In genomic region chr10:22042557-22043326, GRCh38 we compare ENCODE assay signal across 14 cellular contexts. TPM values are rescaled to one million over a fixed set of nuclear protein-coding genes. Genes with fewer than 3 reads are reported as not detected.
DNase-seq lines count a peak whose midpoint lies in the region; TF ChIP-seq lines count a peak whose summit lies in the region.
"Had no signal": no experiment of that assay in that cellular context is flagged by ENCODE, and none has a peak within 500 bp of the region (broad histone marks: within the 10 kb centered on the region; RNA-seq: fewer than 3 reads in every experiment).

No MANE protein-coding gene starts in this region.

- H3K27me3 ChIP-seq in cardiac muscle cell (no peaks in the 10 kb centered on the region), iPS-18a (ENCODE audit: control insufficient read depth, insufficient read depth, low read length) (no peaks in the 10 kb centered on the region)

- no peaks in the 10 kb centered on the region for H3K27me3 Mint-ChIP-seq in mesothelial cell of epicardium (ENCODE audit: low read depth)

- peaks cover 16% of the 10 kb centered on the region for H3K4me1 Mint-ChIP-seq in mesothelial cell of epicardium

- peak; percentile 46 to 47 for DNase-seq in cardiac muscle cell (ENCODE audit: low read depth in 1 of 2, low spot score in 1 of 2)
- DNase-seq in cardiac septum (ENCODE audit: low spot score) = no peak
- peak; percentile 24 for DNase-seq in astrocyte of the hippocampus (ENCODE audit: low read depth, low spot score)
- DNase-seq in activated naive CD4-positive, alpha-beta T cell (lab: John Stamatoyannopoulos, UW) = no peak
- DNase-seq in mesothelial cell of epicardium (ENCODE audit: low spot score in 2 of 2, unreplicated experiment in 2 of 2) = no peak
- DNase-seq in NCI-H345 (lab: John Stamatoyannopoulos, UW) = no peak
- DNase-seq in ureter (ENCODE audit: low spot score) = no peak
- DNase-seq: activated CD8-positive, alpha-beta T cell treated with anti-CD3 and anti-CD28 coated beads, Interleukin-2, amount 10 ng/mL, durations not matched to agents 7 days and 5 days; activated gamma-delta T cell; hippocampal formation; NCI-H1694; NCI-H774 had no signal

- H3K27ac Mint-ChIP-seq in mesothelial cell of epicardium = no peak overlapping the region
- H3K27ac Mint-ChIP-seq: activated CD8-positive, alpha-beta T cell treated with anti-CD3 and anti-CD28 coated beads, Interleukin-2, amount 10 ng/mL, durations not matched to agents 7 days and 5 days had no signal

- peaks cover 5% of the 10 kb centered on the region for H3K9me3 Mint-ChIP-seq in mesothelial cell of epicardium

- H3K4me3 ChIP-seq in cardiac muscle cell = no peak overlapping the region
- H3K4me3 ChIP-seq in iPS-18a (ENCODE audit: low read length) = no peak overlapping the region
- H3K4me3 ChIP-seq: prostate gland had no signal

- H3K9ac ChIP-seq in iPS-18a (ENCODE audit: low read length) = peak overlapping the region; percentile 0

- H3K4me1 ChIP-seq in cardiac muscle cell (ENCODE audit: low read depth) (no peaks in the 10 kb centered on the region), iPS-18a (ENCODE audit: control insufficient read depth, low read depth, low read length) (peaks cover 13% of the 10 kb centered on the region)
- H3K4me1 ChIP-seq: prostate gland had no signal

- no peaks in the 10 kb centered on the region for H3K36me3 Mint-ChIP-seq in mesothelial cell of epicardium

- H3K36me3 ChIP-seq in cardiac muscle cell = no peaks in the 10 kb centered on the region
- no peaks in the 10 kb centered on the region for H3K36me3 ChIP-seq in iPS-18a (ENCODE audit: control insufficient read depth, low read depth, low read length)
- H3K36me3 ChIP-seq: prostate gland had no signal

- intact Hi-C loops in cardiac septum (cut with DNase I) = no loop called here

- H3K27ac ChIP-seq in cardiac muscle cell (no peak overlapping the region), iPS-18a (ENCODE audit: low read length) (no peak overlapping the region)
- H3K27ac ChIP-seq: prostate gland had no signal

- no peak for TF ChIP-seq CTCF in cardiac muscle cell (IDR thresholded peaks at IDR 0.05; ENCODE audit: low read depth, low read length)
- TF ChIP-seq CTCF in mesothelial cell of epicardium (IDR thresholded peaks at IDR 0.05; ENCODE audit: unreplicated experiment) = no peak

- H3K9me3 ChIP-seq in cardiac muscle cell (ENCODE audit: low read depth) = no peaks in the 10 kb centered on the region
- H3K9me3 ChIP-seq in iPS-18a (ENCODE audit: control insufficient read depth, low read depth, low read length) = no peaks in the 10 kb centered on the region
- H3K9me3 ChIP-seq: prostate gland had no signal

- no peak overlapping the region for H3K4me3 Mint-ChIP-seq in mesothelial cell of epicardium
- H3K4me3 Mint-ChIP-seq: activated CD8-positive, alpha-beta T cell treated with anti-CD3 and anti-CD28 coated beads, Interleukin-2, amount 10 ng/mL, durations not matched to agents 7 days and 5 days had no signal

RNA-seq across cellular contexts. Expression of gene DNAJC1, which starts 39.2 kb away (rescaled TPM):
- total RNA-seq in cardiac muscle cell = 39.2 and 57.1 TPM in 2 replicates
- polyA plus RNA-seq in cardiac muscle cell = 31.2 and 32.6 TPM in 2 replicates
- total RNA-seq in cardiac septum = 12.9 TPM
- total RNA-seq in mesothelial cell of epicardium = 23.7 to 27.2 TPM (median 26.2 TPM) in 3 replicates
- 31.9 TPM for total RNA-seq in ureter

Comparison
In these comparisons a context has a peak if more than half of its experiments do, and no peak if none do; other contexts are left out.
1. DNase-seq: peak in cardiac muscle cell (2 of 2) and astrocyte of the hippocampus (single experiment); none in cardiac septum (single experiment), activated naive CD4-positive, alpha-beta T cell (0 of 4), mesothelial cell of epicardium (0 of 2), NCI-H345 (single experiment) and ureter (single experiment).